In the genomic region with DNA sequence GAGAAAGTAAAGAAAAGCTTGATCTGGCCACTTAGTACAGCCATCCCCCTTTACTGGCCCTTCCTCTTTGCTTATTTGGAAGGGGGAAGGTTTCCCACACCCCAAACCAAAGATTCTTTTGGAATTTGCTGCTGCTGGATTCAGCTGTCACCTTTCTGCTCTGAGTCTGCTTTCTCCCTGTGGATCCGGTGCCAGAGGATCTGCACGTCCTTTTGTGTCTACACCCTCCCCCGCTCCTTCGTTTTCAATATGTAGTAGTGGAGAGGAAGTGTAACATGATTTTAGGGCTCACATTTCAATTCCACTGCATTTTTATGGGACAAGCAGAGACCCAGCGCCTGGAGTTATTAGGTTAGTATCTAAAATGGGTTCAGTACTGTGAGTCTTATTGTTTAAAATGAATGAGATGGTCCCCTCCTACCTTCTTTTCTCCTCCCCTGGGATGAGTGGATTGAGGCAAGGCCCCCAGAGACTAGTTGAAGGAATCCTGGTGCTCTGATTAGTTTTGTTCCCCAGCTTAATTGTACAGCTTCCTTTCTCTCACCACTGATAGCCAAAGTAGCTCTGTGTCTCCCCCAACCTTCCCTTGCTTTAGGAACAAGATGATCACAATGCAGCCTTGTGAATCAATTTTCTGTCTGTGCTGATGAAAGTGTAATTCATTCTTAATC, we compare ENCODE assay signal across 1 cellular context.
TF ChIP-seq lines count a peak whose summit lies in the region.

No MANE protein-coding gene starts in this region.

TF ChIP-seq in GM23338, 12 proteins besides CTCF, POLR2A, EP300 and RAD21 (continued from another document):
- TF ChIP-seq, protein P1, sequence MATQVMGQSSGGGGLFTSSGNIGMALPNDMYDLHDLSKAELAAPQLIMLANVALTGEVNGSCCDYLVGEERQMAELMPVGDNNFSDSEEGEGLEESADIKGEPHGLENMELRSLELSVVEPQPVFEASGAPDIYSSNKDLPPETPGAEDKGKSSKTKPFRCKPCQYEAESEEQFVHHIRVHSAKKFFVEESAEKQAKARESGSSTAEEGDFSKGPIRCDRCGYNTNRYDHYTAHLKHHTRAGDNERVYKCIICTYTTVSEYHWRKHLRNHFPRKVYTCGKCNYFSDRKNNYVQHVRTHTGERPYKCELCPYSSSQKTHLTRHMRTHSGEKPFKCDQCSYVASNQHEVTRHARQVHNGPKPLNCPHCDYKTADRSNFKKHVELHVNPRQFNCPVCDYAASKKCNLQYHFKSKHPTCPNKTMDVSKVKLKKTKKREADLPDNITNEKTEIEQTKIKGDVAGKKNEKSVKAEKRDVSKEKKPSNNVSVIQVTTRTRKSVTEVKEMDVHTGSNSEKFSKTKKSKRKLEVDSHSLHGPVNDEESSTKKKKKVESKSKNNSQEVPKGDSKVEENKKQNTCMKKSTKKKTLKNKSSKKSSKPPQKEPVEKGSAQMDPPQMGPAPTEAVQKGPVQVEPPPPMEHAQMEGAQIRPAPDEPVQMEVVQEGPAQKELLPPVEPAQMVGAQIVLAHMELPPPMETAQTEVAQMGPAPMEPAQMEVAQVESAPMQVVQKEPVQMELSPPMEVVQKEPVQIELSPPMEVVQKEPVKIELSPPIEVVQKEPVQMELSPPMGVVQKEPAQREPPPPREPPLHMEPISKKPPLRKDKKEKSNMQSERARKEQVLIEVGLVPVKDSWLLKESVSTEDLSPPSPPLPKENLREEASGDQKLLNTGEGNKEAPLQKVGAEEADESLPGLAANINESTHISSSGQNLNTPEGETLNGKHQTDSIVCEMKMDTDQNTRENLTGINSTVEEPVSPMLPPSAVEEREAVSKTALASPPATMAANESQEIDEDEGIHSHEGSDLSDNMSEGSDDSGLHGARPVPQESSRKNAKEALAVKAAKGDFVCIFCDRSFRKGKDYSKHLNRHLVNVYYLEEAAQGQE (IDR thresholded peaks at IDR 0.05; ENCODE audit: unreplicated experiment) = no peak
- TF ChIP-seq JUNB (IDR thresholded peaks at IDR 0.05; ENCODE audit: unreplicated experiment) = no peak
- TF ChIP-seq, protein P2, sequence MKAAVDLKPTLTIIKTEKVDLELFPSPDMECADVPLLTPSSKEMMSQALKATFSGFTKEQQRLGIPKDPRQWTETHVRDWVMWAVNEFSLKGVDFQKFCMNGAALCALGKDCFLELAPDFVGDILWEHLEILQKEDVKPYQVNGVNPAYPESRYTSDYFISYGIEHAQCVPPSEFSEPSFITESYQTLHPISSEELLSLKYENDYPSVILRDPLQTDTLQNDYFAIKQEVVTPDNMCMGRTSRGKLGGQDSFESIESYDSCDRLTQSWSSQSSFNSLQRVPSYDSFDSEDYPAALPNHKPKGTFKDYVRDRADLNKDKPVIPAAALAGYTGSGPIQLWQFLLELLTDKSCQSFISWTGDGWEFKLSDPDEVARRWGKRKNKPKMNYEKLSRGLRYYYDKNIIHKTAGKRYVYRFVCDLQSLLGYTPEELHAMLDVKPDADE (IDR thresholded peaks at IDR 0.05) = no peak
TF ChIP-seq in GM23338: peak in this region for 0.
